1 cellular context compared by ENCODE assay signal in genomic region chr10:110305767-110306451, GRCh38.
TF ChIP-seq lines count a peak whose summit lies in the region.

No MANE protein-coding gene starts in this region.

TF ChIP-seq in HCT116, 20 proteins besides CTCF, POLR2A, EP300 and RAD21 (continued from another document):
- TF ChIP-seq ZFX (IDR thresholded peaks at IDR 0.05) (no peak), POLR2AphosphoS5 (IDR thresholded peaks at IDR 0.05; ENCODE audit: low read depth, low read length) (peak; percentile 32; the same call in 1 of the 2 replicates), EGR1 (IDR thresholded peaks at IDR 0.05; ENCODE audit: low read depth) (no peak), FOSL1 (IDR thresholded peaks at IDR 0.05; ENCODE audit: low read depth) (no peak; the same call in 1 of the 2 replicates)
